In the genomic region with DNA sequence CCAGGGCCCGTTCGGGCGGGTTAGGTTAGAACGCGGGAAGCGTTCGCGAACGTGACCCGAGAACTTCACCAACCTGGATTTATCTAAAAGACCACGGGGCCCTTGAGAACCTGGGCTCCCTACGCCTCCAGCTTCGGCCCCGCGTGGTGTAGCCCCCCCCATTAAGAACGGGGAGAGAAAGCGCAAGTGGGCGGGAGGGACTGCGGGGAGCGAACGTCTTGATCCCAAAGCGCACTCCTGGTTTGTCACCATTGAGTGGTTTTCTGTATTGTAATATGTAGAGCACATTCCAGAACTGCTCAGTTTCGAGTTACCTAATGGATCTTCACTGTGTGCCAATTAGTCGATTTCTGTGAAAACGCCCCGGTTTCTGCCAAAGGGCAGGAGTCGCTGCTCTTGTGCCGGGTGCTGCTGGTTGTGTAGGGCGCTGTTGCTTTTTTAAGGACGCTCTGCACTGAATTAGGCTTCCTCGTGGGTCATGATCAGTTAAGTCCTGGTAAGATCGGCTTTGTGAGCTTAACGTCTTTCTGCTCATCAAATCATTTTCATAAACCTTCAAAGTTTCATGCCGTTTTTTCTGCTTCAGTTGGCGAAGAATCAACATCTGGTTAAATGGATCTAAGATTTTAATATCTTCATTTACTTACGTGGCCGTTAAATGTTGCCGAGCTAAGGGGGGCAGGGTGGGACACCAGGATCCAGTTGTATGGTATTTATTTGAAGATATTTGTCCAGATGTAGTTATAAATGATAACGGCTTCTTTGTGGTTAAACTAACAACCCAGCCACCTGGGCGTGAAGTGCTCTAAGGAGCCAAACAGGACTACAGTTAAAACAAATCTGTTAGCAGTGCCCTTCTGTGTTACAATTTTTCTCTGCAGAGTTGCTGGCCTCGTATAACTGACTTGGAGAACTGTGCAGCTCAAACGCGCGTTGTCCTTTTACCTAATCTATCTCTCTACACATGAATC, we compare ENCODE assay signal across 1 cellular context.
A peak's percentile ranks its signal among the peaks of the same experiment; 100 is the strongest.
TF ChIP-seq lines count a peak whose summit lies in the region.

No MANE protein-coding gene starts in this region.

TF ChIP-seq in HepG2, 621 proteins besides CTCF, POLR2A, EP300 and RAD21 (continued from another document and continues in another):
- no peak for TF ChIP-seq GMEB2 (CRISPR knock-in tag; IDR thresholded peaks at IDR 0.05; ENCODE audit: low read depth)
- TF ChIP-seq, protein P1, sequence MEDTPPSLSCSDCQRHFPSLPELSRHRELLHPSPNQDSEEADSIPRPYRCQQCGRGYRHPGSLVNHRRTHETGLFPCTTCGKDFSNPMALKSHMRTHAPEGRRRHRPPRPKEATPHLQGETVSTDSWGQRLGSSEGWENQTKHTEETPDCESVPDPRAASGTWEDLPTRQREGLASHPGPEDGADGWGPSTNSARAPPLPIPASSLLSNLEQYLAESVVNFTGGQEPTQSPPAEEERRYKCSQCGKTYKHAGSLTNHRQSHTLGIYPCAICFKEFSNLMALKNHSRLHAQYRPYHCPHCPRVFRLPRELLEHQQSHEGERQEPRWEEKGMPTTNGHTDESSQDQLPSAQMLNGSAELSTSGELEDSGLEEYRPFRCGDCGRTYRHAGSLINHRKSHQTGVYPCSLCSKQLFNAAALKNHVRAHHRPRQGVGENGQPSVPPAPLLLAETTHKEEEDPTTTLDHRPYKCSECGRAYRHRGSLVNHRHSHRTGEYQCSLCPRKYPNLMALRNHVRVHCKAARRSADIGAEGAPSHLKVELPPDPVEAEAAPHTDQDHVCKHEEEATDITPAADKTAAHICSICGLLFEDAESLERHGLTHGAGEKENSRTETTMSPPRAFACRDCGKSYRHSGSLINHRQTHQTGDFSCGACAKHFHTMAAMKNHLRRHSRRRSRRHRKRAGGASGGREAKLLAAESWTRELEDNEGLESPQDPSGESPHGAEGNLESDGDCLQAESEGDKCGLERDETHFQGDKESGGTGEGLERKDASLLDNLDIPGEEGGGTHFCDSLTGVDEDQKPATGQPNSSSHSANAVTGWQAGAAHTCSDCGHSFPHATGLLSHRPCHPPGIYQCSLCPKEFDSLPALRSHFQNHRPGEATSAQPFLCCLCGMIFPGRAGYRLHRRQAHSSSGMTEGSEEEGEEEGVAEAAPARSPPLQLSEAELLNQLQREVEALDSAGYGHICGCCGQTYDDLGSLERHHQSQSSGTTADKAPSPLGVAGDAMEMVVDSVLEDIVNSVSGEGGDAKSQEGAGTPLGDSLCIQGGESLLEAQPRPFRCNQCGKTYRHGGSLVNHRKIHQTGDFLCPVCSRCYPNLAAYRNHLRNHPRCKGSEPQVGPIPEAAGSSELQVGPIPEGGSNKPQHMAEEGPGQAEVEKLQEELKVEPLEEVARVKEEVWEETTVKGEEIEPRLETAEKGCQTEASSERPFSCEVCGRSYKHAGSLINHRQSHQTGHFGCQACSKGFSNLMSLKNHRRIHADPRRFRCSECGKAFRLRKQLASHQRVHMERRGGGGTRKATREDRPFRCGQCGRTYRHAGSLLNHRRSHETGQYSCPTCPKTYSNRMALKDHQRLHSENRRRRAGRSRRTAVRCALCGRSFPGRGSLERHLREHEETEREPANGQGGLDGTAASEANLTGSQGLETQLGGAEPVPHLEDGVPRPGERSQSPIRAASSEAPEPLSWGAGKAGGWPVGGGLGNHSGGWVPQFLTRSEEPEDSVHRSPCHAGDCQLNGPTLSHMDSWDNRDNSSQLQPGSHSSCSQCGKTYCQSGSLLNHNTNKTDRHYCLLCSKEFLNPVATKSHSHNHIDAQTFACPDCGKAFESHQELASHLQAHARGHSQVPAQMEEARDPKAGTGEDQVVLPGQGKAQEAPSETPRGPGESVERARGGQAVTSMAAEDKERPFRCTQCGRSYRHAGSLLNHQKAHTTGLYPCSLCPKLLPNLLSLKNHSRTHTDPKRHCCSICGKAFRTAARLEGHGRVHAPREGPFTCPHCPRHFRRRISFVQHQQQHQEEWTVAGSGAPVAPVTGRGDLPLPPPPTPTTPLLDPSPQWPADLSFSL (CRISPR knock-in tag; IDR thresholded peaks at IDR 0.05), result no peak
- no peak for TF ChIP-seq FOSL2 (CRISPR knock-in tag; IDR thresholded peaks at IDR 0.05)
- no peak for TF ChIP-seq THYN1 (CRISPR knock-in tag; IDR thresholded peaks at IDR 0.05; ENCODE audit: borderline replicate concordance, low read depth)
- no peak for TF ChIP-seq ZNF562 (CRISPR knock-in tag; IDR thresholded peaks at IDR 0.05; ENCODE audit: borderline replicate concordance)
- TF ChIP-seq RFX5 (IDR thresholded peaks at IDR 0.05; ENCODE audit: low read depth, low read length), result no peak
- TF ChIP-seq KAT2B (IDR thresholded peaks at IDR 0.05; ENCODE audit: borderline replicate concordance, low read depth, low read length), result no peak
- TF ChIP-seq, protein P2, sequence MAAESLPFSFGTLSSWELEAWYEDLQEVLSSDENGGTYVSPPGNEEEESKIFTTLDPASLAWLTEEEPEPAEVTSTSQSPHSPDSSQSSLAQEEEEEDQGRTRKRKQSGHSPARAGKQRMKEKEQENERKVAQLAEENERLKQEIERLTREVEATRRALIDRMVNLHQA (CRISPR knock-in tag; IDR thresholded peaks at IDR 0.05), result no peak
- TF ChIP-seq ZMYM4 (CRISPR knock-in tag; IDR thresholded peaks at IDR 0.05), result no peak
- no peak; the same call in 1 of the 2 replicates for TF ChIP-seq ZNF484 (CRISPR knock-in tag; IDR thresholded peaks at IDR 0.05; ENCODE audit: borderline replicate concordance, low read depth)
- no peak for TF ChIP-seq ZNF7 (CRISPR knock-in tag; IDR thresholded peaks at IDR 0.05)
- TF ChIP-seq, protein P3, sequence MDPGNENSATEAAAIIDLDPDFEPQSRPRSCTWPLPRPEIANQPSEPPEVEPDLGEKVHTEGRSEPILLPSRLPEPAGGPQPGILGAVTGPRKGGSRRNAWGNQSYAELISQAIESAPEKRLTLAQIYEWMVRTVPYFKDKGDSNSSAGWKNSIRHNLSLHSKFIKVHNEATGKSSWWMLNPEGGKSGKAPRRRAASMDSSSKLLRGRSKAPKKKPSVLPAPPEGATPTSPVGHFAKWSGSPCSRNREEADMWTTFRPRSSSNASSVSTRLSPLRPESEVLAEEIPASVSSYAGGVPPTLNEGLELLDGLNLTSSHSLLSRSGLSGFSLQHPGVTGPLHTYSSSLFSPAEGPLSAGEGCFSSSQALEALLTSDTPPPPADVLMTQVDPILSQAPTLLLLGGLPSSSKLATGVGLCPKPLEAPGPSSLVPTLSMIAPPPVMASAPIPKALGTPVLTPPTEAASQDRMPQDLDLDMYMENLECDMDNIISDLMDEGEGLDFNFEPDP (CRISPR knock-in tag; conservative IDR thresholded peaks at IDR 0.05), result peak; percentile 58; the same call in 1 of the 2 replicates
- no peak for TF ChIP-seq BCL6 (CRISPR knock-in tag; IDR thresholded peaks at IDR 0.05)
- TF ChIP-seq SIN3A (IDR thresholded peaks at IDR 0.05; ENCODE audit: borderline replicate concordance, low read depth, low read length), result no peak
- TF ChIP-seq MYNN (CRISPR knock-in tag; IDR thresholded peaks at IDR 0.05; ENCODE audit: low read depth), result no peak
- TF ChIP-seq ZNF335 (CRISPR knock-in tag; IDR thresholded peaks at IDR 0.05), result no peak
- TF ChIP-seq ZNF441 (CRISPR knock-in tag; IDR thresholded peaks at IDR 0.05; ENCODE audit: borderline replicate concordance), result no peak
- TF ChIP-seq, protein P4, sequence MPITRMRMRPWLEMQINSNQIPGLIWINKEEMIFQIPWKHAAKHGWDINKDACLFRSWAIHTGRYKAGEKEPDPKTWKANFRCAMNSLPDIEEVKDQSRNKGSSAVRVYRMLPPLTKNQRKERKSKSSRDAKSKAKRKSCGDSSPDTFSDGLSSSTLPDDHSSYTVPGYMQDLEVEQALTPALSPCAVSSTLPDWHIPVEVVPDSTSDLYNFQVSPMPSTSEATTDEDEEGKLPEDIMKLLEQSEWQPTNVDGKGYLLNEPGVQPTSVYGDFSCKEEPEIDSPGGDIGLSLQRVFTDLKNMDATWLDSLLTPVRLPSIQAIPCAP (CRISPR knock-in tag; IDR thresholded peaks at IDR 0.05; ENCODE audit: low read depth), result no peak
- TF ChIP-seq POLR2G (IDR thresholded peaks at IDR 0.05; ENCODE audit: low read depth, low read length), result 0 out of 2 replicates have a peak, but pooled peaks have one; percentile 18
- TF ChIP-seq ZNF572 (CRISPR knock-in tag; IDR thresholded peaks at IDR 0.05), result no peak
- TF ChIP-seq ZXDC (CRISPR knock-in tag; IDR thresholded peaks at IDR 0.05), result no peak
- TF ChIP-seq, protein P5, sequence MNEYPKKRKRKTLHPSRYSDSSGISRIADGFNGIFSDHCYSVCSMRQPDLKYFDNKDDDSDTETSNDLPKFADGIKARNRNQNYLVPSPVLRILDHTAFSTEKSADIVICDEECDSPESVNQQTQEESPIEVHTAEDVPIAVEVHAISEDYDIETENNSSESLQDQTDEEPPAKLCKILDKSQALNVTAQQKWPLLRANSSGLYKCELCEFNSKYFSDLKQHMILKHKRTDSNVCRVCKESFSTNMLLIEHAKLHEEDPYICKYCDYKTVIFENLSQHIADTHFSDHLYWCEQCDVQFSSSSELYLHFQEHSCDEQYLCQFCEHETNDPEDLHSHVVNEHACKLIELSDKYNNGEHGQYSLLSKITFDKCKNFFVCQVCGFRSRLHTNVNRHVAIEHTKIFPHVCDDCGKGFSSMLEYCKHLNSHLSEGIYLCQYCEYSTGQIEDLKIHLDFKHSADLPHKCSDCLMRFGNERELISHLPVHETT (CRISPR knock-in tag; conservative IDR thresholded peaks at IDR 0.05), result no peak
- 0 out of 2 replicates have a peak, but pooled peaks have one; percentile 25 for TF ChIP-seq ZSCAN20 (CRISPR knock-in tag; IDR thresholded peaks at IDR 0.05; ENCODE audit: borderline replicate concordance)
- TF ChIP-seq ATF7-NPFF (CRISPR knock-in tag; IDR thresholded peaks at IDR 0.05; ENCODE audit: low read depth), result no peak
- TF ChIP-seq, protein P6, sequence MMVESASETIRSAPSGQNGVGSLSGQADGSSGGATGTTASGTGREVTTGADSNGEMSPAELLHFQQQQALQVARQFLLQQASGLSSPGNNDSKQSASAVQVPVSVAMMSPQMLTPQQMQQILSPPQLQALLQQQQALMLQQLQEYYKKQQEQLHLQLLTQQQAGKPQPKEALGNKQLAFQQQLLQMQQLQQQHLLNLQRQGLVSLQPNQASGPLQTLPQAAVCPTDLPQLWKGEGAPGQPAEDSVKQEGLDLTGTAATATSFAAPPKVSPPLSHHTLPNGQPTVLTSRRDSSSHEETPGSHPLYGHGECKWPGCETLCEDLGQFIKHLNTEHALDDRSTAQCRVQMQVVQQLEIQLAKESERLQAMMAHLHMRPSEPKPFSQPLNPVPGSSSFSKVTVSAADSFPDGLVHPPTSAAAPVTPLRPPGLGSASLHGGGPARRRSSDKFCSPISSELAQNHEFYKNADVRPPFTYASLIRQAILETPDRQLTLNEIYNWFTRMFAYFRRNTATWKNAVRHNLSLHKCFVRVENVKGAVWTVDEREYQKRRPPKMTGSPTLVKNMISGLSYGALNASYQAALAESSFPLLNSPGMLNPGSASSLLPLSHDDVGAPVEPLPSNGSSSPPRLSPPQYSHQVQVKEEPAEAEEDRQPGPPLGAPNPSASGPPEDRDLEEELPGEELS (CRISPR knock-in tag; IDR thresholded peaks at IDR 0.05), result no peak
- no peak for TF ChIP-seq ZIK1 (CRISPR knock-in tag; IDR thresholded peaks at IDR 0.05; ENCODE audit: borderline replicate concordance, low read depth)
- TF ChIP-seq KLF11 (CRISPR knock-in tag; IDR thresholded peaks at IDR 0.05), result 0 out of 2 replicates have a peak, but pooled peaks have one; percentile 48
- TF ChIP-seq ZNF331 (CRISPR knock-in tag; IDR thresholded peaks at IDR 0.05), result no peak
- TF ChIP-seq RORA (CRISPR knock-in tag; IDR thresholded peaks at IDR 0.05), result no peak
- no peak for TF ChIP-seq GABPA (IDR thresholded peaks at IDR 0.05; ENCODE audit: low read depth, low read length)
- no peak for TF ChIP-seq GABPA (CRISPR knock-in tag; IDR thresholded peaks at IDR 0.05; ENCODE audit: low read depth)
- TF ChIP-seq ZNF652 (CRISPR knock-in tag; IDR thresholded peaks at IDR 0.05; ENCODE audit: borderline replicate concordance, low read depth), result no peak
- TF ChIP-seq, protein P7, sequence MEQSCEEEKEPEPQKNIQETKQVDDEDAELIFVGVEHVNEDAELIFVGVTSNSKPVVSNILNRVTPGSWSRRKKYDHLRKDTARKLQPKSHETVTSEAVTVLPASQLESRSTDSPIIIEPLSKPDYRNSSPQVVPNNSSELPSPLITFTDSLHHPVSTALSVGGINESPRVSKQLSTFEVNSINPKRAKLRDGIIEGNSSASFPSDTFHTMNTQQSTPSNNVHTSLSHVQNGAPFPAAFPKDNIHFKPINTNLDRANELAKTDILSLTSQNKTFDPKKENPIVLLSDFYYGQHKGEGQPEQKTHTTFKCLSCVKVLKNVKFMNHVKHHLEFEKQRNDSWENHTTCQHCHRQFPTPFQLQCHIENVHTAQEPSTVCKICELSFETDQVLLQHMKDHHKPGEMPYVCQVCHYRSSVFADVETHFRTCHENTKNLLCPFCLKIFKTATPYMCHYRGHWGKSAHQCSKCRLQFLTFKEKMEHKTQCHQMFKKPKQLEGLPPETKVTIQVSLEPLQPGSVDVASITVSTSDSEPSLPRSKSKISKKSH (CRISPR knock-in tag; IDR thresholded peaks at IDR 0.05; ENCODE audit: borderline replicate concordance), result no peak
- no peak for TF ChIP-seq ZNF383 (CRISPR knock-in tag; IDR thresholded peaks at IDR 0.05; ENCODE audit: borderline replicate concordance)
- no peak for TF ChIP-seq WIZ (CRISPR knock-in tag; IDR thresholded peaks at IDR 0.05)
- no peak for TF ChIP-seq ZNF496 (CRISPR knock-in tag; IDR thresholded peaks at IDR 0.05; ENCODE audit: insufficient replicate concordance)
- no peak for TF ChIP-seq ZBTB20 (CRISPR knock-in tag; IDR thresholded peaks at IDR 0.05; ENCODE audit: borderline replicate concordance, low read depth)
